9 cellular contexts compared by ENCODE assay signal in the genomic region with DNA sequence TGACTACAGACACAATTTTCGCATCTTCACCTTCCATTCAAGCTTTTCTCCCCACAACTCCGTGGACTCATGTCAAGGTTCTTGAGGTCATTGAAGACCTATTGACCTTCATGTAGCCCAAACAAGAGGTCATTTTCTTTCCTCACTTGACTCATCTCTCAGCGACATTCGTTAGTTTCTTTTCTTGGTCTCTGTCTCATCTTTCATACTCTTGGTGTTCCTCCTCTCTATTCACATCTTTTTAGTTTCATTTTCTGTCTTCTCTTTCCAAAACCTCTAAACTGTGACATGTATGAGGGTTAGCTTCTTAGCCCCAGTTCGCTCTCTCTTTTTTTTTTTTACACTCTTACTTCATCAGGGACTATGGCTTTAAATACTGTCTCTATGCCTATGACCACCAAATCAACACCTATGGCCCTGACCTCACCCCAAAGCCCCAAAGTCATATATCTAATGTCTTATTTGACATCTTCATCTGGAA.
DNase-seq lines count a peak whose midpoint lies in the region; ATAC-seq lines count a peak whose summit lies in the region.
"Had no signal": no experiment of that assay in that cellular context is flagged by ENCODE, and none has a peak within 500 bp of the region (broad histone marks: within the 10 kb centered on the region; RNA-seq: fewer than 3 reads in every experiment).

No MANE protein-coding gene starts in this region.

- ATAC-seq in GM18858 (IDR thresholded peaks at IDR 0.05; ENCODE audit: unreplicated experiment) (peak; percentile 97), GM21576 (IDR thresholded peaks at IDR 0.05; ENCODE audit: unreplicated experiment) (peak; percentile 98), HG03460 (IDR thresholded peaks at IDR 0.05; ENCODE audit: unreplicated experiment) (peak; percentile 99)

- H3K27ac ChIP-seq in substantia nigra (ENCODE audit: low read depth, low read length, poor library complexity, severe bottlenecking): no peak overlapping the region

- DNase-seq in germinal center (ENCODE audit: low spot score): peak; percentile 40
- DNase-seq in HuH-7.5 (ENCODE audit: low spot score): no peak
- no peak for DNase-seq in Ammon's horn (ENCODE audit: low spot score)
- DNase-seq in cortex of kidney (lab: John Stamatoyannopoulos, UW): no peak
- DNase-seq in substantia nigra (lab: John Stamatoyannopoulos, UW): no peak
- DNase-seq: NCI-H226 had no signal
